Comparison of ENCODE assay signal across 8 cellular contexts in the genomic region with DNA sequence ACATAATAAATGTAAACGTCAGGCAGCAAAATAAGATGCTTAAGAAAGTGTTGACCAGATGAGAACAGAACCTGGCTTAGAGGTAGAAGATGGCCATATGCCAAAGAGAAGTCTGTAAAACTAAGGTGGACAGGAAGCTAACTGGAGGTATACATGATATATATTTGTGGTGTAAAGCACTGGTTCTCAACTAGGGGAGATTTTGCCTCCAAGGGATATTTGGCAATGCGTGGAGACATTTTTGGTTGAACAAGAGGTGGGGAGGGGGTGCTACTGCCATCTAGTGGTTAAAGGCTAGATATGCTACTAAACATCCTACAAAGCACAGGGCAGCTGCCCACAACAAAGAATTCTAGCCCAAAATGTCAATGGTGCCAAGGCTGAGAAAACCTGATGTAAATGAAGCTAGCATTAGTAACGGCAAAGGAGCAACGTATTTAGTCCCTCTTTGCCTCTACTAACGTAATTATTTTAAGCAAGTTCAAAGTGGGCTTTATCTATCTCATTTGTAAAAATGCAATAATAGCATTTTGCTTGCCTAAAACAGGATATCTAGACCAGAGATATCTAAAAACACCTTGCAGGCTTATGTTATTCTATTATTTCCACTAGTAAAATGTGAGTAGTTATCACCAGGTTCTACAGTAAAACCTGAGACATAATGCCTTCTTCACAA.
DNase-seq lines count a peak whose midpoint lies in the region; ATAC-seq lines count a peak whose summit lies in the region.

No MANE protein-coding gene starts in this region.

- no peaks in the 10 kb centered on the region for H3K9me3 Mint-ChIP-seq in memory B cell

- peaks cover 16% of the 10 kb centered on the region for H3K36me3 Mint-ChIP-seq in memory B cell

- DNase-seq in GM03348 (ENCODE audit: low spot score) (peak; percentile 62), NCI-H510A (lab: John Stamatoyannopoulos, UW) (peak; percentile 2), dermis blood vessel endothelial cell (peak; percentile 82), memory B cell (ENCODE audit: low spot score in 2 of 2) (peak; percentile 47 to 69)
- DNase-seq in activated CD4-positive, alpha-beta T cell treated with anti-CD3 and anti-CD28 coated beads for 24 hours (ENCODE audit: low read depth in 2 of 2), result peak; percentile 11 to 41
- DNase-seq in stimulated activated CD8-positive, alpha-beta memory T cell treated with anti-CD3 and anti-CD28 coated beads, Interleukin-4, amount 100 ng/mL, for 48 hours, result peak; percentile 46

- no peak overlapping the region for H3K27ac Mint-ChIP-seq in memory B cell

- H3K27me3 Mint-ChIP-seq in memory B cell, result no peaks in the 10 kb centered on the region

- ATAC-seq in HG03196 (IDR thresholded peaks at IDR 0.05; ENCODE audit: unreplicated experiment), result peak; percentile 51
- ATAC-seq in memory B cell (ENCODE audit: low read depth), result peak; percentile 87
- no peak for ATAC-seq in GM18519 (IDR thresholded peaks at IDR 0.05; ENCODE audit: low FRiP score, unreplicated experiment)

- no peak overlapping the region for H3K4me3 Mint-ChIP-seq in memory B cell

- peaks cover 8% of the 10 kb centered on the region for H3K4me1 Mint-ChIP-seq in memory B cell

Comparison
In these comparisons a context has a peak if more than half of its experiments do, and no peak if none do; other contexts are left out.
1. DNase-seq: peak in every context shown above with its lines; median percentile 82 in dermis blood vessel endothelial cell; 62 in GM03348; 58 in memory B cell; 46 in stimulated activated CD8-positive, alpha-beta memory T cell treated with anti-CD3 and anti-CD28 coated beads, Interleukin-4, amount 100 ng/mL, for 48 hours; 26 in activated CD4-positive, alpha-beta T cell treated with anti-CD3 and anti-CD28 coated beads for 24 hours; 2 in NCI-H510A.